Comparison of ENCODE assay signal across 24 cellular contexts in genomic region chr16:75203106-75203505, GRCh38. TPM values are rescaled to one million over a fixed set of nuclear protein-coding genes. Genes with fewer than 3 reads are reported as not detected.
"Had no signal": no experiment of that assay in that cellular context is flagged by ENCODE, and none has a peak within 500 bp of the region (broad histone marks: within the 10 kb centered on the region; RNA-seq: fewer than 3 reads in every experiment).

No MANE protein-coding gene starts in this region.

- H3K27me3 Mint-ChIP-seq: brain had no signal

- H3K4me1 ChIP-seq: colonic mucosa had no signal

- H3K4me3 ChIP-seq: colonic mucosa, lung, stomach, testis had no signal

- H3K27ac ChIP-seq: colonic mucosa, stomach, testis had no signal

- H3K27me3 ChIP-seq: colonic mucosa, testis had no signal

- H3K36me3 Mint-ChIP-seq: brain, mesothelial cell of epicardium had no signal

- DNase-seq: activated B cell treated with CpG ODN at 0.5 μM for 24 hours; activated CD4-positive, alpha-beta T cell treated with anti-CD3 and anti-CD28 coated beads for 48 hours; activated CD8-positive, alpha-beta T cell treated with anti-CD3 and anti-CD28 coated beads for 36 hours; activated naive CD4-positive, alpha-beta T cell treated with anti-CD3 and anti-CD28 coated beads for 36 hours; activated T-cell treated with anti-CD3 and anti-CD28 coated beads, Interleukin-2, amount 50 U/mL, for 1 hour; central memory CD4-positive, alpha-beta T cell; colonic mucosa; erythroblast; foreskin melanocyte; kidney glomerular epithelial cell; nucleus accumbens; small intestine; stimulated activated CD4-positive, alpha-beta T cell treated with anti-CD3 and anti-CD28 coated beads, Interleukin-4, amount 100 ng/mL, for 1 hour; stomach; SW 1271; testis had no signal

- H3K27ac Mint-ChIP-seq: activated B cell treated with CpG ODN at 0.5 μM for 24 hours; activated CD8-positive, alpha-beta T cell treated with anti-CD3 and anti-CD28 coated beads for 36 hours; activated naive CD4-positive, alpha-beta T cell treated with anti-CD3 and anti-CD28 coated beads for 36 hours; activated T-helper 17 cell treated with anti-CD3 and anti-CD28 coated beads, Interleukin-2, amount 50 U/mL, for 72 hours; mesothelial cell of epicardium; nephron; progenitor cell of endocrine pancreas had no signal

- H3K9me3 Mint-ChIP-seq: activated B cell treated with CpG ODN at 0.5 μM for 24 hours; activated CD8-positive, alpha-beta T cell treated with anti-CD3 and anti-CD28 coated beads for 36 hours; activated naive CD4-positive, alpha-beta T cell treated with anti-CD3 and anti-CD28 coated beads for 36 hours; activated T-helper 17 cell treated with anti-CD3 and anti-CD28 coated beads, Interleukin-2, amount 50 U/mL, for 72 hours; brain; mesothelial cell of epicardium; nephron had no signal

- H3K4me3 Mint-ChIP-seq: activated B cell treated with CpG ODN at 0.5 μM for 24 hours; activated CD8-positive, alpha-beta T cell treated with anti-CD3 and anti-CD28 coated beads for 36 hours; activated naive CD4-positive, alpha-beta T cell treated with anti-CD3 and anti-CD28 coated beads for 36 hours; activated T-helper 17 cell treated with anti-CD3 and anti-CD28 coated beads, Interleukin-2, amount 50 U/mL, for 72 hours; brain; mesothelial cell of epicardium; nephron had no signal

- H3K4me1 Mint-ChIP-seq: nephron had no signal

- H3K9me3 ChIP-seq: colonic mucosa, stomach, testis had no signal

- ATAC-seq: activated CD8-positive, alpha-beta T cell treated with anti-CD3 and anti-CD28 coated beads for 36 hours; activated T-helper 17 cell treated with anti-CD3 and anti-CD28 coated beads, Interleukin-2, amount 50 U/mL, for 72 hours had no signal

- H3K36me3 ChIP-seq: colonic mucosa, stomach had no signal

RNA-seq across cellular contexts. Expression of gene CTRB2, which starts 3.9 kb away (rescaled TPM):
- total RNA-seq: activated B cell treated with CpG ODN at 0.5 μM for 24 hours; activated CD8-positive, alpha-beta T cell treated with anti-CD3 and anti-CD28 coated beads for 36 hours; activated naive CD4-positive, alpha-beta T cell treated with anti-CD3 and anti-CD28 coated beads for 36 hours; activated T-helper 17 cell treated with anti-CD3 and anti-CD28 coated beads, Interleukin-2, amount 50 U/mL, for 72 hours; mesothelial cell of epicardium; stomach; T-helper 2 cell treated with Interferon-gamma antibody and Interleukin-4, amounts not matched to agents 100 ng/mL and 5 ng/mL, for 36 hours; ureter had no signal

RNA-seq across cellular contexts. Expression of gene CTRB1, which starts 15.7 kb away (rescaled TPM):
- total RNA-seq: activated B cell treated with CpG ODN at 0.5 μM for 24 hours; activated CD8-positive, alpha-beta T cell treated with anti-CD3 and anti-CD28 coated beads for 36 hours; activated naive CD4-positive, alpha-beta T cell treated with anti-CD3 and anti-CD28 coated beads for 36 hours; activated T-helper 17 cell treated with anti-CD3 and anti-CD28 coated beads, Interleukin-2, amount 50 U/mL, for 72 hours; mesothelial cell of epicardium; progenitor cell of endocrine pancreas; stomach; T-helper 2 cell treated with Interferon-gamma antibody and Interleukin-4, amounts not matched to agents 100 ng/mL and 5 ng/mL, for 36 hours; ureter had no signal

RNA-seq across cellular contexts. Expression of gene BCAR1, which starts 48.3 kb away (rescaled TPM):
- total RNA-seq: activated B cell treated with CpG ODN at 0.5 μM for 24 hours; T-helper 2 cell treated with Interferon-gamma antibody and Interleukin-4, amounts not matched to agents 100 ng/mL and 5 ng/mL, for 36 hours had no signal
